Comparison of ENCODE assay signal across 1 cellular context in genomic region chr6:154520280-154520679, GRCh38.
TF ChIP-seq lines count a peak whose summit lies in the region.

No MANE protein-coding gene starts in this region.

TF ChIP-seq in K562, 482 proteins besides CTCF, POLR2A, EP300 and RAD21 (continued from another document):
- TF ChIP-seq ZNF395 (CRISPR knock-in tag; IDR thresholded peaks at IDR 0.05) (no peak), CREBBP (IDR thresholded peaks at IDR 0.05; ENCODE audit: low read depth, low read length) (no peak), NFE2L1 (tag; IDR thresholded peaks at IDR 0.05; ENCODE audit: borderline replicate concordance, low read depth) (no peak), C11orf30 (IDR thresholded peaks at IDR 0.05; ENCODE audit: low read depth) (peak; percentile 85), RBM17 (IDR thresholded peaks at IDR 0.05; ENCODE audit: borderline replicate concordance, low read depth, low read length) (no peak), HNRNPH1 (optimal IDR thresholded peaks at IDR 0.05; ENCODE audit: low read depth, low read length) (no peak), EHMT2 (IDR thresholded peaks at IDR 0.05) (peak; percentile 89), RFX5 (IDR thresholded peaks at IDR 0.05; ENCODE audit: low read depth, low read length) (no peak), DPF2 (IDR thresholded peaks at IDR 0.05) (peak; percentile 94), XRCC3 (IDR thresholded peaks at IDR 0.05) (no peak), ATF1 (CRISPR knock-in tag; IDR thresholded peaks at IDR 0.05) (no peak), ATF1 (tag; IDR thresholded peaks at IDR 0.05) (peak; percentile 62), JUN (IDR thresholded peaks at IDR 0.05; ENCODE audit: borderline replicate concordance, low read depth, low read length) (peak; percentile 25; the same call in 1 of the 2 replicates), JUN (CRISPR knock-in tag; IDR thresholded peaks at IDR 0.05; ENCODE audit: borderline replicate concordance) (no peak), KHSRP (IDR thresholded peaks at IDR 0.05) (no peak), JUNB (CRISPR knock-in tag; conservative IDR thresholded peaks at IDR 0.05) (no peak), CCNT2 (IDR thresholded peaks at IDR 0.05; ENCODE audit: borderline replicate concordance, extremely low read depth, insufficient read length, low read depth, low read length) (peak; percentile 83), PRMT5 (CRISPR knock-in tag; IDR thresholded peaks at IDR 0.05) (no peak), NCOA1 (IDR thresholded peaks at IDR 0.05; ENCODE audit: low read depth) (no peak), THRAP3 (IDR thresholded peaks at IDR 0.05; ENCODE audit: borderline replicate concordance) (no peak), NCOR1 (IDR thresholded peaks at IDR 0.05) (peak; percentile 73), NCOA2 (IDR thresholded peaks at IDR 0.05; ENCODE audit: partially characterized antibody in 2 of 2) (peak; percentile 45 to 75), MAFK (IDR thresholded peaks at IDR 0.05; ENCODE audit: low read length) (peak; percentile 82), SREBF1 (IDR thresholded peaks at IDR 0.05; ENCODE audit: borderline replicate concordance, low read depth, low read length) (no peak), CC2D1A (IDR thresholded peaks at IDR 0.05) (0 out of 2 replicates have a peak, but pooled peaks have one; percentile 33), HMGN3 (IDR thresholded peaks at IDR 0.05; ENCODE audit: borderline replicate concordance, extremely low read depth, insufficient read length, low read depth, low read length) (no peak), ZNF778 (CRISPR knock-in tag; IDR thresholded peaks at IDR 0.05) (no peak), MTA3 (IDR thresholded peaks at IDR 0.05; ENCODE audit: borderline replicate concordance) (0 out of 2 replicates have a peak, but pooled peaks have one; percentile 40), GATA2 (CRISPR knock-in tag; IDR thresholded peaks at IDR 0.05) (peak; percentile 71), NFXL1 (CRISPR knock-in tag; IDR thresholded peaks at IDR 0.05) (no peak), CEBPB (tag; IDR thresholded peaks at IDR 0.05) (no peak), MCM7 (IDR thresholded peaks at IDR 0.05) (no peak), HNRNPK (IDR thresholded peaks at IDR 0.05; ENCODE audit: low read depth, low read length, poor library complexity, severe bottlenecking) (no peak), RBBP5 (IDR thresholded peaks at IDR 0.05; ENCODE audit: borderline replicate concordance, insufficient read depth, low read length, poor library complexity, severe bottlenecking) (no peak), IRF9 (tag; IDR thresholded peaks at IDR 0.05) (no peak)
- TF ChIP-seq, protein P1, sequence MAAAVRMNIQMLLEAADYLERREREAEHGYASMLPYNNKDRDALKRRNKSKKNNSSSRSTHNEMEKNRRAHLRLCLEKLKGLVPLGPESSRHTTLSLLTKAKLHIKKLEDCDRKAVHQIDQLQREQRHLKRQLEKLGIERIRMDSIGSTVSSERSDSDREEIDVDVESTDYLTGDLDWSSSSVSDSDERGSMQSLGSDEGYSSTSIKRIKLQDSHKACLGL (CRISPR knock-in tag; IDR thresholded peaks at IDR 0.05; ENCODE audit: borderline replicate concordance, poor library complexity, severe bottlenecking): no peak
- TF ChIP-seq, protein P2, sequence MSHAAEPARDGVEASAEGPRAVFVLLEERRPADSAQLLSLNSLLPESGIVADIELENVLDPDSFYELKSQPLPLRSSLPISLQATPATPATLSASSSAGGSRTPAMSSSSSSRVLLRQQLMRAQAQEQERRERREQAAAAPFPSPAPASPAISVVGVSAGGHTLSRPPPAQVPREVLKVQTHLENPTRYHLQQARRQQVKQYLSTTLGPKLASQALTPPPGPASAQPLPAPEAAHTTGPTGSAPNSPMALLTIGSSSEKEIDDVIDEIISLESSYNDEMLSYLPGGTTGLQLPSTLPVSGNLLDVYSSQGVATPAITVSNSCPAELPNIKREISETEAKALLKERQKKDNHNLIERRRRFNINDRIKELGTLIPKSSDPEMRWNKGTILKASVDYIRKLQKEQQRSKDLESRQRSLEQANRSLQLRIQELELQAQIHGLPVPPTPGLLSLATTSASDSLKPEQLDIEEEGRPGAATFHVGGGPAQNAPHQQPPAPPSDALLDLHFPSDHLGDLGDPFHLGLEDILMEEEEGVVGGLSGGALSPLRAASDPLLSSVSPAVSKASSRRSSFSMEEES (CRISPR knock-in tag; IDR thresholded peaks at IDR 0.05): no peak
- TF ChIP-seq, protein P3, sequence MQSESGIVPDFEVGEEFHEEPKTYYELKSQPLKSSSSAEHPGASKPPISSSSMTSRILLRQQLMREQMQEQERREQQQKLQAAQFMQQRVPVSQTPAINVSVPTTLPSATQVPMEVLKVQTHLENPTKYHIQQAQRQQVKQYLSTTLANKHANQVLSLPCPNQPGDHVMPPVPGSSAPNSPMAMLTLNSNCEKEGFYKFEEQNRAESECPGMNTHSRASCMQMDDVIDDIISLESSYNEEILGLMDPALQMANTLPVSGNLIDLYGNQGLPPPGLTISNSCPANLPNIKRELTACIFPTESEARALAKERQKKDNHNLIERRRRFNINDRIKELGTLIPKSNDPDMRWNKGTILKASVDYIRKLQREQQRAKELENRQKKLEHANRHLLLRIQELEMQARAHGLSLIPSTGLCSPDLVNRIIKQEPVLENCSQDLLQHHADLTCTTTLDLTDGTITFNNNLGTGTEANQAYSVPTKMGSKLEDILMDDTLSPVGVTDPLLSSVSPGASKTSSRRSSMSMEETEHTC (IDR thresholded peaks at IDR 0.05): no peak
- TF ChIP-seq, protein P4, sequence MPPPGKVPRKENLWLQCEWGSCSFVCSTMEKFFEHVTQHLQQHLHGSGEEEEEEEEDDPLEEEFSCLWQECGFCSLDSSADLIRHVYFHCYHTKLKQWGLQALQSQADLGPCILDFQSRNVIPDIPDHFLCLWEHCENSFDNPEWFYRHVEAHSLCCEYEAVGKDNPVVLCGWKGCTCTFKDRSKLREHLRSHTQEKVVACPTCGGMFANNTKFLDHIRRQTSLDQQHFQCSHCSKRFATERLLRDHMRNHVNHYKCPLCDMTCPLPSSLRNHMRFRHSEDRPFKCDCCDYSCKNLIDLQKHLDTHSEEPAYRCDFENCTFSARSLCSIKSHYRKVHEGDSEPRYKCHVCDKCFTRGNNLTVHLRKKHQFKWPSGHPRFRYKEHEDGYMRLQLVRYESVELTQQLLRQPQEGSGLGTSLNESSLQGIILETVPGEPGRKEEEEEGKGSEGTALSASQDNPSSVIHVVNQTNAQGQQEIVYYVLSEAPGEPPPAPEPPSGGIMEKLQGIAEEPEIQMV (tag; conservative IDR thresholded peaks at IDR 0.05; ENCODE audit: low read depth): no peak
- TF ChIP-seq, protein P5, sequence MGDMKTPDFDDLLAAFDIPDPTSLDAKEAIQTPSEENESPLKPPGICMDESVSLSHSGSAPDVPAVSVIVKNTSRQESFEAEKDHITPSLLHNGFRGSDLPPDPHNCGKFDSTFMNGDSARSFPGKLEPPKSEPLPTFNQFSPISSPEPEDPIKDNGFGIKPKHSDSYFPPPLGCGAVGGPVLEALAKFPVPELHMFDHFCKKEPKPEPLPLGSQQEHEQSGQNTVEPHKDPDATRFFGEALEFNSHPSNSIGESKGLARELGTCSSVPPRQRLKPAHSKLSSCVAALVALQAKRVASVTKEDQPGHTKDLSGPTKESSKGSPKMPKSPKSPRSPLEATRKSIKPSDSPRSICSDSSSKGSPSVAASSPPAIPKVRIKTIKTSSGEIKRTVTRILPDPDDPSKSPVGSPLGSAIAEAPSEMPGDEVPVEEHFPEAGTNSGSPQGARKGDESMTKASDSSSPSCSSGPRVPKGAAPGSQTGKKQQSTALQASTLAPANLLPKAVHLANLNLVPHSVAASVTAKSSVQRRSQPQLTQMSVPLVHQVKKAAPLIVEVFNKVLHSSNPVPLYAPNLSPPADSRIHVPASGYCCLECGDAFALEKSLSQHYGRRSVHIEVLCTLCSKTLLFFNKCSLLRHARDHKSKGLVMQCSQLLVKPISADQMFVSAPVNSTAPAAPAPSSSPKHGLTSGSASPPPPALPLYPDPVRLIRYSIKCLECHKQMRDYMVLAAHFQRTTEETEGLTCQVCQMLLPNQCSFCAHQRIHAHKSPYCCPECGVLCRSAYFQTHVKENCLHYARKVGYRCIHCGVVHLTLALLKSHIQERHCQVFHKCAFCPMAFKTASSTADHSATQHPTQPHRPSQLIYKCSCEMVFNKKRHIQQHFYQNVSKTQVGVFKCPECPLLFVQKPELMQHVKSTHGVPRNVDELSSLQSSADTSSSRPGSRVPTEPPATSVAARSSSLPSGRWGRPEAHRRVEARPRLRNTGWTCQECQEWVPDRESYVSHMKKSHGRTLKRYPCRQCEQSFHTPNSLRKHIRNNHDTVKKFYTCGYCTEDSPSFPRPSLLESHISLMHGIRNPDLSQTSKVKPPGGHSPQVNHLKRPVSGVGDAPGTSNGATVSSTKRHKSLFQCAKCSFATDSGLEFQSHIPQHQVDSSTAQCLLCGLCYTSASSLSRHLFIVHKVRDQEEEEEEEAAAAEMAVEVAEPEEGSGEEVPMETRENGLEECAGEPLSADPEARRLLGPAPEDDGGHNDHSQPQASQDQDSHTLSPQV (IDR thresholded peaks at IDR 0.05): no peak; the same call in none of the 2 replicates
- TF ChIP-seq, protein P6, sequence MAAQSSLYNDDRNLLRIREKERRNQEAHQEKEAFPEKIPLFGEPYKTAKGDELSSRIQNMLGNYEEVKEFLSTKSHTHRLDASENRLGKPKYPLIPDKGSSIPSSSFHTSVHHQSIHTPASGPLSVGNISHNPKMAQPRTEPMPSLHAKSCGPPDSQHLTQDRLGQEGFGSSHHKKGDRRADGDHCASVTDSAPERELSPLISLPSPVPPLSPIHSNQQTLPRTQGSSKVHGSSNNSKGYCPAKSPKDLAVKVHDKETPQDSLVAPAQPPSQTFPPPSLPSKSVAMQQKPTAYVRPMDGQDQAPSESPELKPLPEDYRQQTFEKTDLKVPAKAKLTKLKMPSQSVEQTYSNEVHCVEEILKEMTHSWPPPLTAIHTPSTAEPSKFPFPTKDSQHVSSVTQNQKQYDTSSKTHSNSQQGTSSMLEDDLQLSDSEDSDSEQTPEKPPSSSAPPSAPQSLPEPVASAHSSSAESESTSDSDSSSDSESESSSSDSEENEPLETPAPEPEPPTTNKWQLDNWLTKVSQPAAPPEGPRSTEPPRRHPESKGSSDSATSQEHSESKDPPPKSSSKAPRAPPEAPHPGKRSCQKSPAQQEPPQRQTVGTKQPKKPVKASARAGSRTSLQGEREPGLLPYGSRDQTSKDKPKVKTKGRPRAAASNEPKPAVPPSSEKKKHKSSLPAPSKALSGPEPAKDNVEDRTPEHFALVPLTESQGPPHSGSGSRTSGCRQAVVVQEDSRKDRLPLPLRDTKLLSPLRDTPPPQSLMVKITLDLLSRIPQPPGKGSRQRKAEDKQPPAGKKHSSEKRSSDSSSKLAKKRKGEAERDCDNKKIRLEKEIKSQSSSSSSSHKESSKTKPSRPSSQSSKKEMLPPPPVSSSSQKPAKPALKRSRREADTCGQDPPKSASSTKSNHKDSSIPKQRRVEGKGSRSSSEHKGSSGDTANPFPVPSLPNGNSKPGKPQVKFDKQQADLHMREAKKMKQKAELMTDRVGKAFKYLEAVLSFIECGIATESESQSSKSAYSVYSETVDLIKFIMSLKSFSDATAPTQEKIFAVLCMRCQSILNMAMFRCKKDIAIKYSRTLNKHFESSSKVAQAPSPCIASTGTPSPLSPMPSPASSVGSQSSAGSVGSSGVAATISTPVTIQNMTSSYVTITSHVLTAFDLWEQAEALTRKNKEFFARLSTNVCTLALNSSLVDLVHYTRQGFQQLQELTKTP (IDR thresholded peaks at IDR 0.05; ENCODE audit: low read depth in 1 of 2, partially characterized antibody in 2 of 2): no peak
- TF ChIP-seq, protein P7, sequence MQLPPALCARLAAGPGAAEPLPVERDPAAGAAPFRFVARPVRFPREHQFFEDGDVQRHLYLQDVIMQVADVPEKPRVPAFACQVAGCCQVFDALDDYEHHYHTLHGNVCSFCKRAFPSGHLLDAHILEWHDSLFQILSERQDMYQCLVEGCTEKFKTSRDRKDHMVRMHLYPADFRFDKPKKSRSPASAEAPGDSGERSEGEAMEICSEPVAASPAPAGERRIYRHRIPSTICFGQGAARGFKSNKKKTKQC (CRISPR knock-in tag; IDR thresholded peaks at IDR 0.05): no peak
- TF ChIP-seq, protein P8, sequence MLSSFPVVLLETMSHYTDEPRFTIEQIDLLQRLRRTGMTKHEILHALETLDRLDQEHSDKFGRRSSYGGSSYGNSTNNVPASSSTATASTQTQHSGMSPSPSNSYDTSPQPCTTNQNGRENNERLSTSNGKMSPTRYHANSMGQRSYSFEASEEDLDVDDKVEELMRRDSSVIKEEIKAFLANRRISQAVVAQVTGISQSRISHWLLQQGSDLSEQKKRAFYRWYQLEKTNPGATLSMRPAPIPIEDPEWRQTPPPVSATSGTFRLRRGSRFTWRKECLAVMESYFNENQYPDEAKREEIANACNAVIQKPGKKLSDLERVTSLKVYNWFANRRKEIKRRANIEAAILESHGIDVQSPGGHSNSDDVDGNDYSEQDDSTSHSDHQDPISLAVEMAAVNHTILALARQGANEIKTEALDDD (IDR thresholded peaks at IDR 0.05): peak; percentile 36; the same call in 1 of the 2 replicates
TF ChIP-seq in K562: peak in this region for 93.
